9 cellular contexts compared by ENCODE assay signal in the genomic region with DNA sequence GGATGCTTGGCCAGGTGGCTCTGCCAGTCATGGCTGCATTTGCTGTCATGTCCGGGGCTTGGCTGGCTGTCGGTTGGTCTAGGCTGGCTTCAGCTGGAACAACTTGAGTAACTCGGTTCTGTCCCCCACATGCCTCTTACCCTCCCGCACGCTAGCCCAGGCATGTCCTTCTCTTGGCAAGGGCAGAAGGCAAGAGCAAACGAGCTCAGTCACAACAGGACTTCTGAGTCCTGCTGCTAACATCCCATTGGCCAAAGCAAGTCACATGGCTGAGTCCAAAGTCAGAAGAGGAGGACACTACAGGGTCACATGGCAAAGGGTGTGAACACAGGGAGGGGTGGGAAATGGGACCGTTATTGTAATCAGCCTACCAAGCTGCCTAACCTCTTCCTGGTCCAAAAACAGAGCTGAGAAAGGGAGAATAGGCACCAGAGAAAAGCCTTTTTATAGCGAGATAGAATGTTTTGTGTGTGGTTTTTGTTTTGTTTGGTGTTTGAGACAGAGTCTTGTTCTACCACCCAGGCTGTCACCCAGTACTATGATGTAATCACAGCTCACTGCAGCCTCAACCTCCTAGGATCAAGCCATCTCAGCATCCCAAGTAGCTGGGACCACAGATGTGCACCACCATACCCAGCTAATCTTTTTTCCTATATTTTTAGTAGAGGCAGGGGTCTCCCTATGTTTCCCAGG.
DNase-seq lines count a peak whose midpoint lies in the region; ATAC-seq and TF ChIP-seq lines count a peak whose summit lies in the region.
"Had no signal": no experiment of that assay in that cellular context is flagged by ENCODE, and none has a peak within 500 bp of the region (broad histone marks: within the 10 kb centered on the region; RNA-seq: fewer than 3 reads in every experiment).

No MANE protein-coding gene starts in this region.

- DNase-seq in GM12865 (ENCODE audit: low read depth) (peak; percentile 1), NCI-H510A (lab: John Stamatoyannopoulos, UW) (peak; percentile 63), fibroblast of the aortic adventitia (ENCODE audit: low read depth) (peak; percentile 82), sciatic nerve (ENCODE audit: low spot score) (no peak), NCI-H69 (lab: John Stamatoyannopoulos, UW) (no peak), NCI-H1436 (lab: John Stamatoyannopoulos, UW) (no peak)
- DNase-seq: nephron progenitor cell had no signal

- no peak for TF ChIP-seq CTCF in GM12865 (IDR thresholded peaks at IDR 0.05; ENCODE audit: insufficient read depth, low read depth, low read length, missing control alignments)
- no peak for TF ChIP-seq CTCF in fibroblast of the aortic adventitia (IDR thresholded peaks at IDR 0.05; ENCODE audit: insufficient read depth, low read length)

- H3K4me3 ChIP-seq in GM12865 (ENCODE audit: low read depth, low read length) (no peak overlapping the region), fibroblast of the aortic adventitia (ENCODE audit: low read depth, low read length) (no peak overlapping the region)

- intact Hi-C loops in sciatic nerve (cut with DNase I), result no loop called here

- ATAC-seq in sciatic nerve (peak; percentile 33), HG02981 (IDR thresholded peaks at IDR 0.05; ENCODE audit: unreplicated experiment) (no peak), HG03095 (IDR thresholded peaks at IDR 0.05; ENCODE audit: unreplicated experiment) (no peak)

Comparison
In these comparisons a context has a peak if more than half of its experiments do, and no peak if none do; other contexts are left out.
1. DNase-seq: peak in GM12865 (single experiment), NCI-H510A (single experiment) and fibroblast of the aortic adventitia (single experiment); none in sciatic nerve (single experiment), NCI-H69 (single experiment) and NCI-H1436 (single experiment).